23 cellular contexts compared by ENCODE assay signal in genomic region chr1:1552263-1552639, GRCh38. TPM values are rescaled to one million over a fixed set of nuclear protein-coding genes. Genes with fewer than 3 reads are reported as not detected.
DNase-seq lines count a peak whose midpoint lies in the region; ATAC-seq, FAIRE-seq and TF ChIP-seq lines count a peak whose summit lies in the region.
"Had no signal": no experiment of that assay in that cellular context is flagged by ENCODE, and none has a peak within 500 bp of the region (broad histone marks: within the 10 kb centered on the region; RNA-seq: fewer than 3 reads in every experiment).

No MANE protein-coding gene starts in this region.

- peak; percentile 11 for DNase-seq in BE2C
- DNase-seq in GM23338 (ENCODE audit: low spot score), result no peak
- DNase-seq in GM12878 (ENCODE audit: low read depth, low spot score), result no peak
- no peak for DNase-seq in mesenchymal stem cell
- no peak for DNase-seq in left cardiac atrium
- DNase-seq: C1 segment of cervical spinal cord, DMS 273 treated with DMSO at 0.1 percent for 48 hours, GM23248, MV-4-11, NCI-H1417, NCI-H187 treated with DMSO at 0.1 percent for 48 hours, NCI-H2227 treated with DMSO at 0.1 percent for 48 hours, NCI-H510A treated with DMSO at 0.1 percent for 48 hours, NCI-H82, SHP77 treated with DMSO at 0.1 percent for 48 hours, SK-N-SH had no signal

- H3K27me3 Mint-ChIP-seq in GM23338 (ENCODE audit: insufficient read depth, low read depth, poor library complexity), result peaks cover 6% of the 10 kb centered on the region

- SMC1A ChIA-PET in GM12878 (lab: Charles Lee; ENCODE audit: uncharacterized antibody, unreplicated experiment), result no interaction called here

- peak overlapping the region; percentile 27 for H2AK5ac ChIP-seq in mesenchymal stem cell (ENCODE audit: low read length, severe bottlenecking)

- H3K4me3 ChIP-seq in BE2C (ENCODE audit: low read depth, low read length), result no peak overlapping the region
- H3K4me3 ChIP-seq in GM23338, result no peak overlapping the region
- H3K4me3 ChIP-seq in GM12878, result no peak overlapping the region
- no peak overlapping the region for H3K4me3 ChIP-seq in mesenchymal stem cell (ENCODE audit: insufficient read depth in 1 of 2, low read depth in 1 of 2, low read length in 2 of 2)
- H3K4me3 ChIP-seq: A549, GM23248 had no signal

- no peak overlapping the region for H2BK15ac ChIP-seq in mesenchymal stem cell (ENCODE audit: low read depth, poor library complexity, severe bottlenecking)

- H3K4me2 ChIP-seq in GM23338 (no peak overlapping the region), GM12878 (ENCODE audit: control insufficient read depth, insufficient read depth) (no peak overlapping the region), mesenchymal stem cell (ENCODE audit: low read length, poor library complexity, severe bottlenecking) (peak overlapping the region; percentile 29)
- H3K4me2 ChIP-seq: A549, KMS-11, SK-N-SH had no signal

- H3K36me3 ChIP-seq in BE2C, result peaks cover 5% of the 10 kb centered on the region
- H3K36me3 ChIP-seq in GM23338 (ENCODE audit: insufficient read depth), result no peaks in the 10 kb centered on the region
- H3K36me3 ChIP-seq in GM12878 (ENCODE audit: control insufficient read depth in 2 of 2, insufficient read depth in 2 of 2, low read length in 1 of 2), result no peaks in the 10 kb centered on the region; a peak in 2 of 4 replicates
- H3K36me3 ChIP-seq in mesenchymal stem cell (ENCODE audit: control insufficient read depth in 1 of 2, insufficient read depth in 2 of 2, low read depth in 1 of 2, low read length in 2 of 2), result peaks cover 10 to 51% of the 10 kb centered on the region in 2 experiments

- H3K4me1 ChIP-seq in BE2C (peaks cover 7% of the 10 kb centered on the region), GM23338 (ENCODE audit: insufficient read depth) (no peaks in the 10 kb centered on the region), GM12878 (ENCODE audit: control insufficient read depth, insufficient read depth, low read length) (no peaks in the 10 kb centered on the region), mesenchymal stem cell (ENCODE audit: control insufficient read depth, insufficient read depth, low read depth, low read length) (peaks cover 37% of the 10 kb centered on the region)

- RAD21 ChIA-PET in GM12878 (lab: Charles Lee; ENCODE audit: unreplicated experiment), result no interaction called here

- H3K4ac ChIP-seq in mesenchymal stem cell (ENCODE audit: low read depth in 1 of 2, low read length in 2 of 2), result no peak overlapping the region

- in situ Hi-C loops in GM12878 (cut with MboI), result no loop called here

- TF ChIP-seq RAD21 in GM12878 (IDR thresholded peaks at IDR 0.05; ENCODE audit: insufficient read depth, low read depth, low read length), result no peak

- no peak overlapping the region for H2BK12ac ChIP-seq in mesenchymal stem cell (ENCODE audit: low read length in 2 of 2)

- peaks cover 5% of the 10 kb centered on the region; the same call in 1 of the 3 replicates for H3K36me3 Mint-ChIP-seq in GM23338 (ENCODE audit: low read depth)

- no peak overlapping the region for H3K18ac ChIP-seq in mesenchymal stem cell (ENCODE audit: low read depth in 1 of 2, low read length in 2 of 2)

- no peak overlapping the region for H3K27ac ChIP-seq in GM23338 (ENCODE audit: low read depth)
- H3K27ac ChIP-seq in GM12878 (ENCODE audit: control insufficient read depth, insufficient read depth), result no peak overlapping the region
- no peak overlapping the region for H3K27ac ChIP-seq in mesenchymal stem cell (ENCODE audit: low read length, poor library complexity, severe bottlenecking)
- H3K27ac ChIP-seq: A549, GM23248, KMS-11 had no signal

- intact Hi-C loops in GM12878 (cut with micrococcal nuclease; ENCODE audit: unreplicated experiment), result no loop called here
- intact Hi-C loops in left cardiac atrium (cut with DNase I), result no loop called here

- TF ChIP-seq CTCF in BE2C (IDR thresholded peaks at IDR 0.05; ENCODE audit: low read depth, low read length) (no peak), GM23338 (conservative IDR thresholded peaks at IDR 0.05; ENCODE audit: low read depth in 2 of 2) (no peak), GM12878 (IDR thresholded peaks at IDR 0.05 in 2 of 3, conservative IDR thresholded peaks at IDR 0.05 in 1 of 3; ENCODE audit: control insufficient read depth in 2 of 3, extremely low read depth in 1 of 3, insufficient read depth in 1 of 3, low read depth in 3 of 3, low read length in 3 of 3) (no peak)

- FAIRE-seq in GM12878 (lab: Jason Lieb, UNC), result no peak
- FAIRE-seq: A549, G401.6 had no signal

- TF ChIP-seq EP300 in GM12878 (IDR thresholded peaks at IDR 0.05; ENCODE audit: borderline replicate concordance in 1 of 2, control insufficient read depth in 1 of 2, low read depth in 2 of 2, low read length in 2 of 2), result no peak

- no peak overlapping the region for H2BK120ac ChIP-seq in mesenchymal stem cell (ENCODE audit: low read depth, low read length)

- H3K27me3 ChIP-seq in BE2C, result no peaks in the 10 kb centered on the region
- no peaks in the 10 kb centered on the region for H3K27me3 ChIP-seq in GM23338 (ENCODE audit: insufficient read depth)
- H3K27me3 ChIP-seq in GM12878 (replicated peaks in 1 of 2; ENCODE audit: control insufficient read depth in 2 of 2, insufficient read depth in 2 of 2, low read length in 1 of 2), result no peaks in the 10 kb centered on the region
- H3K27me3 ChIP-seq in mesenchymal stem cell (ENCODE audit: control insufficient read depth in 1 of 2, insufficient read depth in 1 of 2, low read length in 2 of 2), result no peaks in the 10 kb centered on the region

- H3K9me3 Mint-ChIP-seq in GM23338, result no peaks in the 10 kb centered on the region; the same call in 2 of the 3 replicates

- peaks cover 25% of the 10 kb centered on the region for H4K20me1 ChIP-seq in GM23338 (replicated peaks; ENCODE audit: insufficient read depth)
- H4K20me1 ChIP-seq in GM12878 (ENCODE audit: control insufficient read depth, insufficient read depth), result no peaks in the 10 kb centered on the region

- H3K9me2 ChIP-seq in GM23338 (ENCODE audit: insufficient read depth), result no peaks in the 10 kb centered on the region
- H3K9me2 ChIP-seq: SK-N-SH had no signal

- H3F3A ChIP-seq in GM23338 (replicated peaks; ENCODE audit: low read depth), result 0 out of 2 replicates have a peak, but pooled peaks cover 15% of the 10 kb centered on the region

- CTCF ChIA-PET in GM12878 (lab: Yijun Ruan, JAX), result no interaction called here

- H4K91ac ChIP-seq in mesenchymal stem cell (ENCODE audit: low read length), result no peak overlapping the region

- TF ChIP-seq POLR2A in GM12878 (IDR thresholded peaks at IDR 0.05; ENCODE audit: low read depth, low read length), result no peak

- no peak overlapping the region for H2AFZ ChIP-seq in GM23338
- H2AFZ ChIP-seq in GM12878 (ENCODE audit: control insufficient read depth, low read depth, low read length), result no peak overlapping the region
- no peak overlapping the region for H2AFZ ChIP-seq in mesenchymal stem cell (ENCODE audit: low read depth, low read length)
- H2AFZ ChIP-seq: GM23248 had no signal

- POLR2A ChIA-PET in GM12878 (lab: Charles Lee), result interaction anchor here (0.5 kb wide), 1 partner anchor 123 kb away, joined by 9 read pairs; no protein-coding TSS in a partner anchor

- H4K8ac ChIP-seq in mesenchymal stem cell (ENCODE audit: low read length), result peak overlapping the region; percentile 7

- peaks cover 39% of the 10 kb centered on the region for H3K79me1 ChIP-seq in mesenchymal stem cell (replicated peaks; ENCODE audit: low read length, poor library complexity, severe bottlenecking)

- H3K9ac ChIP-seq in GM12878 (ENCODE audit: control insufficient read depth, insufficient read depth, low read length) (no peak overlapping the region), mesenchymal stem cell (ENCODE audit: low read length) (peak overlapping the region; percentile 64)
- H3K9ac ChIP-seq: GM23248, KMS-11, SK-N-SH had no signal

- peak overlapping the region in 1 of 2 experiments; percentile 51 for H3K23ac ChIP-seq in mesenchymal stem cell (ENCODE audit: low read length in 2 of 2)

- H3K9me3 ChIP-seq in BE2C, result no peaks in the 10 kb centered on the region
- no peaks in the 10 kb centered on the region for H3K9me3 ChIP-seq in GM12878 (replicated peaks; ENCODE audit: control insufficient read depth, insufficient read depth, low read length)
- no peaks in the 10 kb centered on the region for H3K9me3 ChIP-seq in mesenchymal stem cell (ENCODE audit: control insufficient read depth, low read length)
- H3K9me3 ChIP-seq: A549, SK-N-SH had no signal

- ATAC-seq in GM23338, result no peak
- ATAC-seq in GM12878, result no peak
- ATAC-seq in HG02678 (IDR thresholded peaks at IDR 0.05; ENCODE audit: unreplicated experiment), result no peak
- ATAC-seq in left cardiac atrium, result no peak
- ATAC-seq in GM21526 (IDR thresholded peaks at IDR 0.05; ENCODE audit: low FRiP score, unreplicated experiment), result no peak
- ATAC-seq: A549, HCT116 had no signal

- H2BK5ac ChIP-seq in mesenchymal stem cell (ENCODE audit: low read depth, low read length, poor library complexity, severe bottlenecking), result no peak overlapping the region

- H3K4me1 Mint-ChIP-seq in GM23338, result no peaks in the 10 kb centered on the region

- H3K14ac ChIP-seq in mesenchymal stem cell (ENCODE audit: low read length in 2 of 2), result no peak overlapping the region

- H3K27ac Mint-ChIP-seq in GM23338, result peak overlapping the region; percentile 75; the same call in 1 of the 2 replicates

- no peak overlapping the region for H3K4me3 Mint-ChIP-seq in GM23338

- WGBS in GM12878 (ENCODE audit: insufficient coverage, insufficient replicate concordance, low lambda C conversion rate, missing lambda C conversion rate), result 83% methylated on average over 10 of the region's 10 CpGs
- WGBS in mesenchymal stem cell, result 92% methylated on average over 10 of the region's 10 CpGs

- H3K79me2 ChIP-seq in GM23338 (replicated peaks; ENCODE audit: insufficient read depth) (peaks cover 13% of the 10 kb centered on the region), GM12878 (ENCODE audit: control insufficient read depth, insufficient read depth, low read length) (no peaks in the 10 kb centered on the region)

- no TSS peak for BruUV-seq in GM12878 (replicated peaks; lab: Mats Ljungman, UMichigan)

RNA-seq across cellular contexts. Expression of gene TMEM240, which starts 11.8 kb away (rescaled TPM):
- 6.4 TPM for polyA plus RNA-seq in BE2C (2012; ENCODE audit: insufficient read depth, insufficient read length, low read depth)
- total RNA-seq in GM23338 (2014; rRNA removed; shearing (Covaris generic)), result 0.74 and 5.1 TPM in 2 replicates
- 1.8 and 1.9 TPM in 2 replicates for polyA plus RNA-seq in GM23338 (2016; fragmentation: Nextera tagmentation; extraction: Ambion mirVana)
- not detected in 2 replicates for total RNA-seq in GM12878 (2013; cell fraction: nucleolus; rRNA removed)
- 0.17 TPM in 1 of 2 replicates, not detected in the other for total RNA-seq in GM12878 (2014; rRNA removed)
- total RNA-seq in GM12878 (2014; rRNA removed; fragmentation: Illumina TruSeq; extraction: Trizol), result not detected in 2 replicates
- 0.49 TPM in 1 of 2 replicates, not detected in the other for total RNA-seq in GM12878 (2021)
- not detected for polyA plus RNA-seq in GM12878 (2011; ENCODE audit: low read depth)
- not detected in 2 replicates for polyA plus RNA-seq in GM12878 (2011; rRNA removed)
- polyA plus RNA-seq in GM12878 (2011; cell fraction: cytosol; rRNA removed), result not detected in 2 replicates
- polyA plus RNA-seq in GM12878 (2011; cell fraction: nucleus; rRNA removed), result 0.27 and 0.57 TPM in 2 replicates
- polyA plus RNA-seq in GM12878 (2012), result 0.21 TPM in 1 of 2 replicates, not detected in the other
- not detected in 2 replicates for polyA plus RNA-seq in GM12878 (2014; fragmentation: Illumina TruSeq; extraction: Trizol)
- not detected for polyA plus RNA-seq in GM12878 (2014; fragmentation: Nextera tagmentation; extraction: Ambion mirVana)
- polyA plus RNA-seq in GM12878 (2014; rRNA removed), result 0.32 TPM in 1 of 2 replicates, not detected in the other
- not detected for polyA plus RNA-seq in GM12878 (2016; fragmentation: Nextera tagmentation; extraction: Ambion mirVana)
- not detected in 2 replicates for polyA minus RNA-seq in GM12878 (2011; rRNA and poly(A)+ RNA removed)
- polyA minus RNA-seq in GM12878 (2011; cell fraction: cytosol; rRNA and poly(A)+ RNA removed), result not detected in 2 replicates
- polyA minus RNA-seq in GM12878 (2011; cell fraction: nucleus; rRNA and poly(A)+ RNA removed), result not detected in 2 replicates
- polyA plus RNA-seq in mesenchymal stem cell (2013, experiment 1 of 2), result 3.3 TPM
- 3.3 TPM for polyA plus RNA-seq in mesenchymal stem cell (2013, experiment 2 of 2)
- 1 to 10 TPM; 4.6 to 5.4 TPM for total RNA-seq in left cardiac atrium
- total RNA-seq: RPMI7951 had no signal

RNA-seq across cellular contexts. Expression of gene SSU72, which starts 22.4 kb away (rescaled TPM):
- 249 TPM for polyA plus RNA-seq in BE2C (2012; ENCODE audit: insufficient read depth, insufficient read length, low read depth)
- total RNA-seq in GM23338 (2014; rRNA removed; shearing (Covaris generic)), result 148 and 163 TPM in 2 replicates
- polyA plus RNA-seq in GM23338 (2016; fragmentation: Nextera tagmentation; extraction: Ambion mirVana) (244 and 248 TPM in 2 replicates), GM12878 (2011; rRNA removed) (46.7 and 53.3 TPM in 2 replicates), GM12878 (2014; fragmentation: Illumina TruSeq; extraction: Trizol) (66.7 and 84.0 TPM in 2 replicates), GM12878 (2014; fragmentation: Nextera tagmentation; extraction: Ambion mirVana) (10 to 100 TPM; 28.6 to 60.5 TPM), GM12878 (2014; rRNA removed) (110 and 117 TPM in 2 replicates), GM12878 (2016; fragmentation: Nextera tagmentation; extraction: Ambion mirVana) (100 to 1,000 TPM in 1 of 2 experiments, 10 to 100 TPM in 1; 67.5 to 172 TPM)
- total RNA-seq in GM12878 (2013; cell fraction: nucleolus; rRNA removed), result 51.4 and 55.8 TPM in 2 replicates
- total RNA-seq in GM12878 (2014; rRNA removed) (61.6 and 67.8 TPM in 2 replicates), GM12878 (2014; rRNA removed; fragmentation: Illumina TruSeq; extraction: Trizol) (38.1 and 42.5 TPM in 2 replicates), GM12878 (2021) (92.6 and 97.4 TPM in 2 replicates), left cardiac atrium (100 to 1,000 TPM; 107 to 118 TPM)
- polyA plus RNA-seq in GM12878 (2011; ENCODE audit: low read depth), result 38.3 TPM
- 59.7 and 66.8 TPM in 2 replicates for polyA plus RNA-seq in GM12878 (2011; cell fraction: cytosol; rRNA removed)
- 63.3 and 72.6 TPM in 2 replicates for polyA plus RNA-seq in GM12878 (2011; cell fraction: nucleus; rRNA removed)
- 73.2 and 74.8 TPM in 2 replicates for polyA plus RNA-seq in GM12878 (2012)
- 32.8 and 47.5 TPM in 2 replicates for polyA minus RNA-seq in GM12878 (2011; rRNA and poly(A)+ RNA removed)
- polyA minus RNA-seq in GM12878 (2011; cell fraction: cytosol; rRNA and poly(A)+ RNA removed), result 24.9 and 28.1 TPM in 2 replicates
- 19.0 and 37.2 TPM in 2 replicates for polyA minus RNA-seq in GM12878 (2011; cell fraction: nucleus; rRNA and poly(A)+ RNA removed)
- polyA plus RNA-seq in mesenchymal stem cell (2013, experiment 1 of 2), result 139 TPM
- polyA plus RNA-seq in mesenchymal stem cell (2013, experiment 2 of 2), result 138 TPM

RNA-seq across cellular contexts. Expression of gene ATAD3A, which starts 40.3 kb away (rescaled TPM):
- polyA plus RNA-seq in BE2C (2012; ENCODE audit: insufficient read depth, insufficient read length, low read depth), result 88.1 TPM
- total RNA-seq in GM23338 (2014; rRNA removed; shearing (Covaris generic)), result 71.4 and 80.3 TPM in 2 replicates
- 36.5 and 39.3 TPM in 2 replicates for polyA plus RNA-seq in GM23338 (2016; fragmentation: Nextera tagmentation; extraction: Ambion mirVana)
- 13.0 and 24.6 TPM in 2 replicates for total RNA-seq in GM12878 (2013; cell fraction: nucleolus; rRNA removed)
- 56.1 and 58.6 TPM in 2 replicates for total RNA-seq in GM12878 (2014; rRNA removed)
- total RNA-seq in GM12878 (2014; rRNA removed; fragmentation: Illumina TruSeq; extraction: Trizol), result 16.9 and 24.6 TPM in 2 replicates
- total RNA-seq in GM12878 (2021), result 66.8 and 76.4 TPM in 2 replicates
- polyA plus RNA-seq in GM12878 (2011; ENCODE audit: low read depth), result 5.4 TPM
- polyA plus RNA-seq in GM12878 (2011; rRNA removed), result 6.6 and 16.2 TPM in 2 replicates
- 24.6 and 42.6 TPM in 2 replicates for polyA plus RNA-seq in GM12878 (2011; cell fraction: cytosol; rRNA removed)
- 41.2 and 70.4 TPM in 2 replicates for polyA plus RNA-seq in GM12878 (2011; cell fraction: nucleus; rRNA removed)
- polyA plus RNA-seq in GM12878 (2012), result 20.3 and 26.6 TPM in 2 replicates
- 0.95 and 9.0 TPM in 2 replicates for polyA plus RNA-seq in GM12878 (2014; fragmentation: Illumina TruSeq; extraction: Trizol)
- polyA plus RNA-seq in GM12878 (2014; fragmentation: Nextera tagmentation; extraction: Ambion mirVana), result 1 to 10 TPM in 1 of 2 experiments, under 1 TPM in 1; 0.05 to 1.3 TPM
- polyA plus RNA-seq in GM12878 (2014; rRNA removed), result 53.3 and 69.0 TPM in 2 replicates
- 10 to 100 TPM; 84.4 to 93.5 TPM for polyA plus RNA-seq in GM12878 (2016; fragmentation: Nextera tagmentation; extraction: Ambion mirVana)
- polyA minus RNA-seq in GM12878 (2011; rRNA and poly(A)+ RNA removed), result 9.5 and 26.3 TPM in 2 replicates
- polyA minus RNA-seq in GM12878 (2011; cell fraction: cytosol; rRNA and poly(A)+ RNA removed), result 17.2 and 17.7 TPM in 2 replicates
- 8.9 and 14.9 TPM in 2 replicates for polyA minus RNA-seq in GM12878 (2011; cell fraction: nucleus; rRNA and poly(A)+ RNA removed)
- polyA plus RNA-seq in mesenchymal stem cell (2013, experiment 1 of 2), result 23.0 TPM
- polyA plus RNA-seq in mesenchymal stem cell (2013, experiment 2 of 2), result 22.7 TPM
- total RNA-seq in left cardiac atrium, result 10 to 100 TPM; 14.1 to 24.3 TPM

RNA-seq across cellular contexts. Expression of gene FNDC10, which starts 47.7 kb away (rescaled TPM):
- 31.5 TPM for polyA plus RNA-seq in BE2C (2012; ENCODE audit: insufficient read depth, insufficient read length, low read depth)
- 11.1 and 15.1 TPM in 2 replicates for total RNA-seq in GM23338 (2014; rRNA removed; shearing (Covaris generic))
- 7.7 and 8.6 TPM in 2 replicates for polyA plus RNA-seq in GM23338 (2016; fragmentation: Nextera tagmentation; extraction: Ambion mirVana)
- 0.46 and 0.59 TPM in 2 replicates for total RNA-seq in GM12878 (2013; cell fraction: nucleolus; rRNA removed)
- total RNA-seq in GM12878 (2014; rRNA removed), result 0.22 and 0.23 TPM in 2 replicates
- total RNA-seq in GM12878 (2014; rRNA removed; fragmentation: Illumina TruSeq; extraction: Trizol), result 0.27 and 0.28 TPM in 2 replicates
- 1.0 and 1.3 TPM in 2 replicates for total RNA-seq in GM12878 (2021)
- polyA plus RNA-seq in GM12878 (2011; ENCODE audit: low read depth), result 0.50 TPM
- polyA plus RNA-seq in GM12878 (2011; rRNA removed), result not detected in 2 replicates
- 0.05 TPM in 1 of 2 replicates, not detected in the other for polyA plus RNA-seq in GM12878 (2011; cell fraction: cytosol; rRNA removed)
- polyA plus RNA-seq in GM12878 (2011; cell fraction: nucleus; rRNA removed), result 0.09 TPM in 1 of 2 replicates, not detected in the other
- 1.0 and 1.2 TPM in 2 replicates for polyA plus RNA-seq in GM12878 (2012)
- polyA plus RNA-seq in GM12878 (2014; fragmentation: Illumina TruSeq; extraction: Trizol), result 0.18 TPM in 1 of 2 replicates, not detected in the other
- under 1 TPM in 1 of 2 experiments, not detected in 1; 0.05 TPM for polyA plus RNA-seq in GM12878 (2014; fragmentation: Nextera tagmentation; extraction: Ambion mirVana)
- polyA plus RNA-seq in GM12878 (2014; rRNA removed), result 0.79 and 1.1 TPM in 2 replicates
- not detected for polyA plus RNA-seq in GM12878 (2016; fragmentation: Nextera tagmentation; extraction: Ambion mirVana)
- polyA minus RNA-seq in GM12878 (2011; rRNA and poly(A)+ RNA removed), result 0.10 TPM in 1 of 2 replicates, not detected in the other
- not detected in 2 replicates for polyA minus RNA-seq in GM12878 (2011; cell fraction: cytosol; rRNA and poly(A)+ RNA removed)
- not detected in 2 replicates for polyA minus RNA-seq in GM12878 (2011; cell fraction: nucleus; rRNA and poly(A)+ RNA removed)
- 7.2 TPM for polyA plus RNA-seq in mesenchymal stem cell (2013, experiment 1 of 2)
- 7.8 TPM for polyA plus RNA-seq in mesenchymal stem cell (2013, experiment 2 of 2)
- 1 to 10 TPM; 1.3 to 2.5 TPM for total RNA-seq in left cardiac atrium
